In the genomic region with DNA sequence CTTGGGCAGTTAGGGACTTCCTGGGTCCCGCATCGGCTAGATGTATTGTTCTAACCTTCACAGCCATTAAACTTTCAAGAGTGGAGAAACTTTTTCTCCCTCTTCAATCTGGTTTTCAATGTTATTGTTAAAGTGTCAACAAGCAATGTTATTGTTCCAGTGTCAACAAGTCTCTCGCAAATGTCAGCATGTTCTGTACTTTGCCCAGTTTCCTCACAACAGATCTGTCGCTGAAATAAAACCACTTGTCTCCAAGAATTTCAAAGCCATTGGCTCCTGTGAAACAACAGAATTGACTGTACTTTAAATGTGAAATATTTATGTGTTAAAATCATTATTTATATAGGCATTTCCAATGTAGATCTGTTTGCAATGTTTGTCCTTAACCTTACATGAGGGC, we compare ENCODE assay signal across 36 cellular contexts.
"Had no signal": no experiment of that assay in that cellular context is flagged by ENCODE, and none has a peak within 500 bp of the region (broad histone marks: within the 10 kb centered on the region; RNA-seq: fewer than 3 reads in every experiment).

No MANE protein-coding gene starts in this region.

- H3K4me3 ChIP-seq: adrenal gland, body of pancreas, coronary artery, dorsolateral prefrontal cortex, esophagus squamous epithelium, gastroesophageal sphincter, heart right ventricle had no signal

- H3K9me3 Mint-ChIP-seq: activated naive CD4-positive, alpha-beta T cell treated with anti-CD3 and anti-CD28 coated beads for 36 hours; activated naive CD8-positive, alpha-beta T cell treated with anti-CD3 and anti-CD28 coated beads, Interleukin-2, amount 50 U/mL, for 24 hours; activated T-helper 1 cell treated with anti-CD3 and anti-CD28 coated beads, Interleukin-12 subunit alpha, Interleukin-12 subunit beta, Interleukin-2, Interleukin-4 antibody, amounts not matched to agents 30 ng/mL and 10 ng/mL and 1 ng/mL, durations not matched to agents 14 hours and 24 hours and 36 hours; activated T-helper 2 cell treated with anti-CD3 and anti-CD28 coated beads, Interferon-gamma antibody, Interleukin-2, Interleukin-4, amounts not matched to agents 10 μg/mL and 5 μg/mL and 100 μg/mL, durations not matched to agents 14 hours and 24 hours and 36 hours; dendritic cell treated with granulocyte-macrophage colony-stimulating factor and Interleukin-4, amounts not matched to agents 40 ng/mL and 50 ng/mL, for 4 days; endodermal cell; T-cell had no signal

- DNase-seq: activated CD4-positive, alpha-beta memory T cell treated with anti-CD3 and anti-CD28 coated beads for 36 hours; activated CD4-positive, alpha-beta T cell treated with anti-CD3 and anti-CD28 coated beads for 36 hours; activated CD4-positive, alpha-beta T cell treated with anti-CD3 and anti-CD28 coated beads, Interleukin-2, amount 10 ng/mL, durations not matched to agents 24 days and 14 days; activated CD4-positive, CD25-positive, alpha-beta regulatory T cell; activated CD4-positive, CD25-positive, alpha-beta regulatory T cell treated with anti-CD3 and anti-CD28 coated beads, Interleukin-2, amount 50 U/mL, for 72 hours; activated CD8-positive, alpha-beta memory T cell treated with anti-CD3 and anti-CD28 coated beads, Interleukin-2, amount 10 ng/mL, durations not matched to agents 7 days and 5 days; activated CD8-positive, alpha-beta memory T cell treated with anti-CD3 and anti-CD28 coated beads, Interleukin-2, amount 50 U/mL, for 4 hours; activated CD8-positive, alpha-beta T cell treated with anti-CD3 and anti-CD28 coated beads, Interleukin-2, amount 10 ng/mL, durations not matched to agents 7 days and 5 days; activated effector memory CD4-positive, alpha-beta T cell treated with anti-CD3 and anti-CD28 coated beads, Interleukin-2, amount 50 U/mL, for 16 hours; activated naive CD4-positive, alpha-beta T cell treated with anti-CD3 and anti-CD28 coated beads for 36 hours; activated naive CD8-positive, alpha-beta T cell treated with anti-CD3 and anti-CD28 coated beads for 36 hours; activated naive CD8-positive, alpha-beta T cell treated with anti-CD3 and anti-CD28 coated beads, Interleukin-2, amount 50 U/mL, for 24 hours; activated T-cell treated with anti-CD3 and anti-CD28 coated beads, Interleukin-2, amount 50 U/mL, for 1 hour; activated T-cell treated with anti-CD3 and anti-CD28 coated beads, Interleukin-2, amount 50 U/mL, for 48 hours; adrenal gland; amygdala; aorta; body of pancreas; central memory CD4-positive, alpha-beta T cell; cerebellar nuclear complex; dorsolateral prefrontal cortex; effector memory CD4-positive, alpha-beta T cell; endodermal cell; esophagus squamous epithelium; foreskin melanocyte; heart right ventricle; T-cell; T1000 had no signal

- H3K4me1 Mint-ChIP-seq: activated CD4-positive, alpha-beta T cell treated with anti-CD3 and anti-CD28 coated beads for 36 hours; activated CD4-positive, alpha-beta T cell treated with anti-CD3 and anti-CD28 coated beads, Interleukin-2, amount 10 ng/mL, durations not matched to agents 24 days and 14 days; activated naive CD4-positive, alpha-beta T cell treated with anti-CD3 and anti-CD28 coated beads, Interleukin-2, amount 50 U/mL, for 24 hours; activated naive CD8-positive, alpha-beta T cell treated with anti-CD3 and anti-CD28 coated beads for 36 hours; activated naive CD8-positive, alpha-beta T cell treated with anti-CD3 and anti-CD28 coated beads, Interleukin-2, amount 50 U/mL, for 24 hours; T-cell had no signal

- H3K4me1 ChIP-seq: adrenal gland, body of pancreas, esophagus squamous epithelium, gastroesophageal sphincter, heart right ventricle had no signal

- H3K27ac Mint-ChIP-seq: activated CD4-positive, alpha-beta memory T cell treated with anti-CD3 and anti-CD28 coated beads for 36 hours; activated CD4-positive, alpha-beta T cell treated with anti-CD3 and anti-CD28 coated beads for 36 hours; activated CD4-positive, alpha-beta T cell treated with anti-CD3 and anti-CD28 coated beads, Interleukin-2, amount 10 ng/mL, durations not matched to agents 24 days and 14 days; activated CD8-positive, alpha-beta memory T cell treated with anti-CD3 and anti-CD28 coated beads, Interleukin-2, amount 10 ng/mL, durations not matched to agents 7 days and 5 days; activated CD8-positive, alpha-beta T cell treated with anti-CD3 and anti-CD28 coated beads, Interleukin-2, amount 10 ng/mL, durations not matched to agents 7 days and 5 days; activated naive CD4-positive, alpha-beta T cell treated with anti-CD3 and anti-CD28 coated beads for 36 hours; activated naive CD4-positive, alpha-beta T cell treated with anti-CD3 and anti-CD28 coated beads, Interleukin-2, amount 50 U/mL, for 24 hours; activated naive CD8-positive, alpha-beta T cell treated with anti-CD3 and anti-CD28 coated beads for 36 hours; activated naive CD8-positive, alpha-beta T cell treated with anti-CD3 and anti-CD28 coated beads, Interleukin-2, amount 50 U/mL, for 24 hours; activated T-helper 1 cell treated with anti-CD3 and anti-CD28 coated beads, Interleukin-12 subunit alpha, Interleukin-12 subunit beta, Interleukin-2, Interleukin-4 antibody, amounts not matched to agents 30 ng/mL and 10 ng/mL and 1 ng/mL, durations not matched to agents 14 hours and 24 hours and 36 hours; activated T-helper 2 cell treated with anti-CD3 and anti-CD28 coated beads, Interferon-gamma antibody, Interleukin-2, Interleukin-4, amounts not matched to agents 10 μg/mL and 5 μg/mL and 100 μg/mL, durations not matched to agents 14 hours and 24 hours and 36 hours; dendritic cell treated with granulocyte-macrophage colony-stimulating factor and Interleukin-4, amounts not matched to agents 40 ng/mL and 50 ng/mL, for 4 days; endodermal cell; T-cell; T-helper 1 cell treated with Interleukin-12 subunit alpha and Interleukin-12 subunit beta and Interleukin-4 antibody, amounts not matched to agents 30 μg/mL and 1 μg/mL, for 36 hours had no signal

- ATAC-seq: activated CD4-positive, alpha-beta T cell treated with anti-CD3 and anti-CD28 coated beads for 36 hours; activated CD8-positive, alpha-beta memory T cell treated with anti-CD3 and anti-CD28 coated beads, Interleukin-2, amount 10 ng/mL, durations not matched to agents 7 days and 5 days; activated CD8-positive, alpha-beta T cell treated with anti-CD3 and anti-CD28 coated beads, Interleukin-2, amount 10 ng/mL, durations not matched to agents 7 days and 5 days; activated naive CD8-positive, alpha-beta T cell treated with anti-CD3 and anti-CD28 coated beads, Interleukin-2, amount 50 U/mL, for 24 hours; body of pancreas; gastroesophageal sphincter; heart right ventricle; T-cell had no signal

- H3K27me3 Mint-ChIP-seq: activated CD4-positive, alpha-beta T cell treated with anti-CD3 and anti-CD28 coated beads, Interleukin-2, amount 10 ng/mL, durations not matched to agents 24 days and 14 days; activated naive CD8-positive, alpha-beta T cell treated with anti-CD3 and anti-CD28 coated beads, Interleukin-2, amount 50 U/mL, for 24 hours; dendritic cell treated with granulocyte-macrophage colony-stimulating factor and Interleukin-4, amounts not matched to agents 40 ng/mL and 50 ng/mL, for 4 days had no signal

- H3K27me3 ChIP-seq: adrenal gland, body of pancreas, dorsolateral prefrontal cortex, esophagus squamous epithelium, gastroesophageal sphincter, heart right ventricle had no signal

- H3K9me3 ChIP-seq: adrenal gland, body of pancreas, esophagus squamous epithelium, gastroesophageal sphincter had no signal

- H3K4me3 Mint-ChIP-seq: activated CD4-positive, alpha-beta memory T cell treated with anti-CD3 and anti-CD28 coated beads for 36 hours; activated CD4-positive, alpha-beta T cell treated with anti-CD3 and anti-CD28 coated beads for 36 hours; activated CD4-positive, alpha-beta T cell treated with anti-CD3 and anti-CD28 coated beads, Interleukin-2, amount 10 ng/mL, durations not matched to agents 24 days and 14 days; activated CD8-positive, alpha-beta memory T cell treated with anti-CD3 and anti-CD28 coated beads, Interleukin-2, amount 10 ng/mL, durations not matched to agents 7 days and 5 days; activated CD8-positive, alpha-beta T cell treated with anti-CD3 and anti-CD28 coated beads, Interleukin-2, amount 10 ng/mL, durations not matched to agents 7 days and 5 days; activated naive CD4-positive, alpha-beta T cell treated with anti-CD3 and anti-CD28 coated beads for 36 hours; activated naive CD4-positive, alpha-beta T cell treated with anti-CD3 and anti-CD28 coated beads, Interleukin-2, amount 50 U/mL, for 24 hours; activated naive CD8-positive, alpha-beta T cell treated with anti-CD3 and anti-CD28 coated beads for 36 hours; activated naive CD8-positive, alpha-beta T cell treated with anti-CD3 and anti-CD28 coated beads, Interleukin-2, amount 50 U/mL, for 24 hours; activated T-helper 1 cell treated with anti-CD3 and anti-CD28 coated beads, Interleukin-12 subunit alpha, Interleukin-12 subunit beta, Interleukin-2, Interleukin-4 antibody, amounts not matched to agents 30 ng/mL and 10 ng/mL and 1 ng/mL, durations not matched to agents 14 hours and 24 hours and 36 hours; dendritic cell treated with granulocyte-macrophage colony-stimulating factor and Interleukin-4, amounts not matched to agents 40 ng/mL and 50 ng/mL, for 4 days; endodermal cell; T-cell; T-helper 1 cell treated with Interleukin-12 subunit alpha and Interleukin-12 subunit beta and Interleukin-4 antibody, amounts not matched to agents 30 μg/mL and 1 μg/mL, for 36 hours had no signal

- H3K27ac ChIP-seq: adrenal gland, body of pancreas, coronary artery, dorsolateral prefrontal cortex, epithelial cell of prostate, esophagus squamous epithelium, gastroesophageal sphincter, heart right ventricle had no signal

- H3K36me3 Mint-ChIP-seq: activated CD4-positive, alpha-beta memory T cell treated with anti-CD3 and anti-CD28 coated beads for 36 hours; activated CD8-positive, alpha-beta memory T cell treated with anti-CD3 and anti-CD28 coated beads, Interleukin-2, amount 10 ng/mL, durations not matched to agents 7 days and 5 days; activated naive CD4-positive, alpha-beta T cell treated with anti-CD3 and anti-CD28 coated beads, Interleukin-2, amount 50 U/mL, for 24 hours; T-cell had no signal

- H3K36me3 ChIP-seq: adrenal gland, esophagus squamous epithelium, gastroesophageal sphincter, heart right ventricle had no signal
